Comparison of ENCODE assay signal across 1 cellular context in the genomic region with DNA sequence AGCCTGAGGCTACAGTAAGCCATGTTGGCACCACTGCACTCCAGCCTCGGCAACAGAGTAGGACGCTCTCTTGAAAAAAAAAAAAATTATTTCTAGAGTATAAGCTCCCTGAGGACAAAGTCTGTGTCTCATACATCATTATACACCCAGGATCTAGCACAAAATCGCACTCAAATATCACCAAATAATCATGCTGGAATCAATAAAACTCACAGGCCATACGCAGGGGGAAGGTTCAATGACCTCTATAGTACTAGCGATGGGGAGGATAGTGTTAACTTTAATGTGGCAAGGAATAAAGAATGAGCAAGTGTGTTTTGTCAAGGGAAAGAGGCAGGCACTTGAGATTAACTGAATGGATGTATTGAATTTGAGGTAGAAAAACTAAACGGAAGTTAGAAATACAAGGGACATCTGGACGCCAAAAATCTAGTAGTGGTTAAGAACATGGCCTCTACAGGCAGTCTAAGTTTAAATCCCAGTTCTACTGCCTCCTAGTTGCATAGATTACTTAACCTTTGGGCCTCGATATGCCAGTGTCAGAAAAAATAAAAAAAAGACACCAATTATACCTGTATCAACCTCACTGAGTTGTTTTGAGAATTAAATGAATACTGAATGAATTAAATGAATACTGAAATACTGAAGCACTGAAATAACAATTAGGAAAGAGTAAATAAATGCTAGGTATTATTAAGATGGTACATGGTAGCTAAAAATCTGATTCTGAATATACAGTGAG.
TF ChIP-seq lines count a peak whose summit lies in the region.

No MANE protein-coding gene starts in this region.

TF ChIP-seq in HepG2, 621 proteins besides CTCF, POLR2A, EP300 and RAD21 (continues in another document):
- TF ChIP-seq KLF13 (CRISPR knock-in tag; IDR thresholded peaks at IDR 0.05) = no peak
- 0 out of 2 replicates have a peak, but pooled peaks have one; percentile 45 for TF ChIP-seq ZNF816 (CRISPR knock-in tag; IDR thresholded peaks at IDR 0.05; ENCODE audit: borderline replicate concordance)
- TF ChIP-seq, protein P1, sequence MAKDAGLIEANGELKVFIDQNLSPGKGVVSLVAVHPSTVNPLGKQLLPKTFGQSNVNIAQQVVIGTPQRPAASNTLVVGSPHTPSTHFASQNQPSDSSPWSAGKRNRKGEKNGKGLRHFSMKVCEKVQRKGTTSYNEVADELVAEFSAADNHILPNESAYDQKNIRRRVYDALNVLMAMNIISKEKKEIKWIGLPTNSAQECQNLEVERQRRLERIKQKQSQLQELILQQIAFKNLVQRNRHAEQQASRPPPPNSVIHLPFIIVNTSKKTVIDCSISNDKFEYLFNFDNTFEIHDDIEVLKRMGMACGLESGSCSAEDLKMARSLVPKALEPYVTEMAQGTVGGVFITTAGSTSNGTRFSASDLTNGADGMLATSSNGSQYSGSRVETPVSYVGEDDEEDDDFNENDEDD (CRISPR knock-in tag; IDR thresholded peaks at IDR 0.05; ENCODE audit: borderline replicate concordance) = no peak
- TF ChIP-seq RBM22 (optimal IDR thresholded peaks at IDR 0.05; ENCODE audit: low read length) = peak; percentile 70
- TF ChIP-seq NCOA1 (CRISPR knock-in tag; IDR thresholded peaks at IDR 0.05) = peak; percentile 54; the same call in 1 of the 2 replicates
- no peak for TF ChIP-seq ZNF550 (CRISPR knock-in tag; IDR thresholded peaks at IDR 0.05; ENCODE audit: borderline replicate concordance)
- TF ChIP-seq MXD4 (CRISPR knock-in tag; IDR thresholded peaks at IDR 0.05) = no peak
- no peak for TF ChIP-seq ZFP36L2 (CRISPR knock-in tag; IDR thresholded peaks at IDR 0.05)
- no peak for TF ChIP-seq GATAD1 (CRISPR knock-in tag; IDR thresholded peaks at IDR 0.05)
- TF ChIP-seq NFKB2 (CRISPR knock-in tag; IDR thresholded peaks at IDR 0.05; ENCODE audit: borderline replicate concordance) = no peak
- TF ChIP-seq, protein P2, sequence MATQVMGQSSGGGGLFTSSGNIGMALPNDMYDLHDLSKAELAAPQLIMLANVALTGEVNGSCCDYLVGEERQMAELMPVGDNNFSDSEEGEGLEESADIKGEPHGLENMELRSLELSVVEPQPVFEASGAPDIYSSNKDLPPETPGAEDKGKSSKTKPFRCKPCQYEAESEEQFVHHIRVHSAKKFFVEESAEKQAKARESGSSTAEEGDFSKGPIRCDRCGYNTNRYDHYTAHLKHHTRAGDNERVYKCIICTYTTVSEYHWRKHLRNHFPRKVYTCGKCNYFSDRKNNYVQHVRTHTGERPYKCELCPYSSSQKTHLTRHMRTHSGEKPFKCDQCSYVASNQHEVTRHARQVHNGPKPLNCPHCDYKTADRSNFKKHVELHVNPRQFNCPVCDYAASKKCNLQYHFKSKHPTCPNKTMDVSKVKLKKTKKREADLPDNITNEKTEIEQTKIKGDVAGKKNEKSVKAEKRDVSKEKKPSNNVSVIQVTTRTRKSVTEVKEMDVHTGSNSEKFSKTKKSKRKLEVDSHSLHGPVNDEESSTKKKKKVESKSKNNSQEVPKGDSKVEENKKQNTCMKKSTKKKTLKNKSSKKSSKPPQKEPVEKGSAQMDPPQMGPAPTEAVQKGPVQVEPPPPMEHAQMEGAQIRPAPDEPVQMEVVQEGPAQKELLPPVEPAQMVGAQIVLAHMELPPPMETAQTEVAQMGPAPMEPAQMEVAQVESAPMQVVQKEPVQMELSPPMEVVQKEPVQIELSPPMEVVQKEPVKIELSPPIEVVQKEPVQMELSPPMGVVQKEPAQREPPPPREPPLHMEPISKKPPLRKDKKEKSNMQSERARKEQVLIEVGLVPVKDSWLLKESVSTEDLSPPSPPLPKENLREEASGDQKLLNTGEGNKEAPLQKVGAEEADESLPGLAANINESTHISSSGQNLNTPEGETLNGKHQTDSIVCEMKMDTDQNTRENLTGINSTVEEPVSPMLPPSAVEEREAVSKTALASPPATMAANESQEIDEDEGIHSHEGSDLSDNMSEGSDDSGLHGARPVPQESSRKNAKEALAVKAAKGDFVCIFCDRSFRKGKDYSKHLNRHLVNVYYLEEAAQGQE (IDR thresholded peaks at IDR 0.05; ENCODE audit: borderline replicate concordance in 1 of 2, low read depth in 1 of 2, low read length in 2 of 2) = no peak
- TF ChIP-seq GABPB1 (CRISPR knock-in tag; IDR thresholded peaks at IDR 0.05) = no peak
- TF ChIP-seq CHD2 (IDR thresholded peaks at IDR 0.05; ENCODE audit: low read depth, low read length) = no peak
- no peak for TF ChIP-seq ARNT (IDR thresholded peaks at IDR 0.05)
- TF ChIP-seq CBX1 (IDR thresholded peaks at IDR 0.05; ENCODE audit: low read depth) = no peak
- TF ChIP-seq, protein P3, sequence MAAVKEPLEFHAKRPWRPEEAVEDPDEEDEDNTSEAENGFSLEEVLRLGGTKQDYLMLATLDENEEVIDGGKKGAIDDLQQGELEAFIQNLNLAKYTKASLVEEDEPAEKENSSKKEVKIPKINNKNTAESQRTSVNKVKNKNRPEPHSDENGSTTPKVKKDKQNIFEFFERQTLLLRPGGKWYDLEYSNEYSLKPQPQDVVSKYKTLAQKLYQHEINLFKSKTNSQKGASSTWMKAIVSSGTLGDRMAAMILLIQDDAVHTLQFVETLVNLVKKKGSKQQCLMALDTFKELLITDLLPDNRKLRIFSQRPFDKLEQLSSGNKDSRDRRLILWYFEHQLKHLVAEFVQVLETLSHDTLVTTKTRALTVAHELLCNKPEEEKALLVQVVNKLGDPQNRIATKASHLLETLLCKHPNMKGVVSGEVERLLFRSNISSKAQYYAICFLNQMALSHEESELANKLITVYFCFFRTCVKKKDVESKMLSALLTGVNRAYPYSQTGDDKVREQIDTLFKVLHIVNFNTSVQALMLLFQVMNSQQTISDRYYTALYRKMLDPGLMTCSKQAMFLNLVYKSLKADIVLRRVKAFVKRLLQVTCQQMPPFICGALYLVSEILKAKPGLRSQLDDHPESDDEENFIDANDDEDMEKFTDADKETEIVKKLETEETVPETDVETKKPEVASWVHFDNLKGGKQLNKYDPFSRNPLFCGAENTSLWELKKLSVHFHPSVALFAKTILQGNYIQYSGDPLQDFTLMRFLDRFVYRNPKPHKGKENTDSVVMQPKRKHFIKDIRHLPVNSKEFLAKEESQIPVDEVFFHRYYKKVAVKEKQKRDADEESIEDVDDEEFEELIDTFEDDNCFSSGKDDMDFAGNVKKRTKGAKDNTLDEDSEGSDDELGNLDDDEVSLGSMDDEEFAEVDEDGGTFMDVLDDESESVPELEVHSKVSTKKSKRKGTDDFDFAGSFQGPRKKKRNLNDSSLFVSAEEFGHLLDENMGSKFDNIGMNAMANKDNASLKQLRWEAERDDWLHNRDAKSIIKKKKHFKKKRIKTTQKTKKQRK (IDR thresholded peaks at IDR 0.05; ENCODE audit: low read length) = no peak
- 0 out of 2 replicates have a peak, but pooled peaks have one; percentile 46 for TF ChIP-seq SMAD3 (CRISPR knock-in tag; IDR thresholded peaks at IDR 0.05)
- TF ChIP-seq ZNF772 (CRISPR knock-in tag; IDR thresholded peaks at IDR 0.05) = 0 out of 2 replicates have a peak, but pooled peaks have one; percentile 36
- no peak for TF ChIP-seq ZNF589 (CRISPR knock-in tag; conservative IDR thresholded peaks at IDR 0.05)
- no peak for TF ChIP-seq SIX1 (CRISPR knock-in tag; IDR thresholded peaks at IDR 0.05; ENCODE audit: borderline replicate concordance)
- TF ChIP-seq SPEN (CRISPR knock-in tag; IDR thresholded peaks at IDR 0.05; ENCODE audit: low read depth) = no peak
- TF ChIP-seq ZNF615 (CRISPR knock-in tag; IDR thresholded peaks at IDR 0.05; ENCODE audit: borderline replicate concordance) = no peak
- TF ChIP-seq MIXL1 (CRISPR knock-in tag; IDR thresholded peaks at IDR 0.05) = no peak
- TF ChIP-seq SMARCC2 (IDR thresholded peaks at IDR 0.05) = no peak
- TF ChIP-seq RBFOX2 (IDR thresholded peaks at IDR 0.05; ENCODE audit: low read depth, low read length) = peak; percentile 52
- TF ChIP-seq ISX (CRISPR knock-in tag; conservative IDR thresholded peaks at IDR 0.05) = no peak
- no peak for TF ChIP-seq CCDC6 (CRISPR knock-in tag; IDR thresholded peaks at IDR 0.05)
- TF ChIP-seq, protein P4, sequence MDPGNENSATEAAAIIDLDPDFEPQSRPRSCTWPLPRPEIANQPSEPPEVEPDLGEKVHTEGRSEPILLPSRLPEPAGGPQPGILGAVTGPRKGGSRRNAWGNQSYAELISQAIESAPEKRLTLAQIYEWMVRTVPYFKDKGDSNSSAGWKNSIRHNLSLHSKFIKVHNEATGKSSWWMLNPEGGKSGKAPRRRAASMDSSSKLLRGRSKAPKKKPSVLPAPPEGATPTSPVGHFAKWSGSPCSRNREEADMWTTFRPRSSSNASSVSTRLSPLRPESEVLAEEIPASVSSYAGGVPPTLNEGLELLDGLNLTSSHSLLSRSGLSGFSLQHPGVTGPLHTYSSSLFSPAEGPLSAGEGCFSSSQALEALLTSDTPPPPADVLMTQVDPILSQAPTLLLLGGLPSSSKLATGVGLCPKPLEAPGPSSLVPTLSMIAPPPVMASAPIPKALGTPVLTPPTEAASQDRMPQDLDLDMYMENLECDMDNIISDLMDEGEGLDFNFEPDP (CRISPR knock-in tag; conservative IDR thresholded peaks at IDR 0.05) = 0 out of 2 replicates have a peak, but pooled peaks have one; percentile 11
- peak; percentile 51; the same call in 1 of the 2 replicates for TF ChIP-seq ATF1 (CRISPR knock-in tag; IDR thresholded peaks at IDR 0.05)
- TF ChIP-seq ZNF567 (CRISPR knock-in tag; IDR thresholded peaks at IDR 0.05; ENCODE audit: borderline replicate concordance) = no peak
- no peak for TF ChIP-seq NFKBIZ (CRISPR knock-in tag; IDR thresholded peaks at IDR 0.05)
- no peak for TF ChIP-seq ZNF124 (CRISPR knock-in tag; IDR thresholded peaks at IDR 0.05)
- TF ChIP-seq, protein P5, sequence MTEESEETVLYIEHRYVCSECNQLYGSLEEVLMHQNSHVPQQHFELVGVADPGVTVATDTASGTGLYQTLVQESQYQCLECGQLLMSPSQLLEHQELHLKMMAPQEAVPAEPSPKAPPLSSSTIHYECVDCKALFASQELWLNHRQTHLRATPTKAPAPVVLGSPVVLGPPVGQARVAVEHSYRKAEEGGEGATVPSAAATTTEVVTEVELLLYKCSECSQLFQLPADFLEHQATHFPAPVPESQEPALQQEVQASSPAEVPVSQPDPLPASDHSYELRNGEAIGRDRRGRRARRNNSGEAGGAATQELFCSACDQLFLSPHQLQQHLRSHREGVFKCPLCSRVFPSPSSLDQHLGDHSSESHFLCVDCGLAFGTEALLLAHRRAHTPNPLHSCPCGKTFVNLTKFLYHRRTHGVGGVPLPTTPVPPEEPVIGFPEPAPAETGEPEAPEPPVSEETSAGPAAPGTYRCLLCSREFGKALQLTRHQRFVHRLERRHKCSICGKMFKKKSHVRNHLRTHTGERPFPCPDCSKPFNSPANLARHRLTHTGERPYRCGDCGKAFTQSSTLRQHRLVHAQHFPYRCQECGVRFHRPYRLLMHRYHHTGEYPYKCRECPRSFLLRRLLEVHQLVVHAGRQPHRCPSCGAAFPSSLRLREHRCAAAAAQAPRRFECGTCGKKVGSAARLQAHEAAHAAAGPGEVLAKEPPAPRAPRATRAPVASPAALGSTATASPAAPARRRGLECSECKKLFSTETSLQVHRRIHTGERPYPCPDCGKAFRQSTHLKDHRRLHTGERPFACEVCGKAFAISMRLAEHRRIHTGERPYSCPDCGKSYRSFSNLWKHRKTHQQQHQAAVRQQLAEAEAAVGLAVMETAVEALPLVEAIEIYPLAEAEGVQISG (CRISPR knock-in tag; IDR thresholded peaks at IDR 0.05) = no peak
- TF ChIP-seq ZNF652 (CRISPR knock-in tag; IDR thresholded peaks at IDR 0.05; ENCODE audit: borderline replicate concordance, low read depth) = peak; percentile 48; the same call in 1 of the 2 replicates
- TF ChIP-seq, protein P6, sequence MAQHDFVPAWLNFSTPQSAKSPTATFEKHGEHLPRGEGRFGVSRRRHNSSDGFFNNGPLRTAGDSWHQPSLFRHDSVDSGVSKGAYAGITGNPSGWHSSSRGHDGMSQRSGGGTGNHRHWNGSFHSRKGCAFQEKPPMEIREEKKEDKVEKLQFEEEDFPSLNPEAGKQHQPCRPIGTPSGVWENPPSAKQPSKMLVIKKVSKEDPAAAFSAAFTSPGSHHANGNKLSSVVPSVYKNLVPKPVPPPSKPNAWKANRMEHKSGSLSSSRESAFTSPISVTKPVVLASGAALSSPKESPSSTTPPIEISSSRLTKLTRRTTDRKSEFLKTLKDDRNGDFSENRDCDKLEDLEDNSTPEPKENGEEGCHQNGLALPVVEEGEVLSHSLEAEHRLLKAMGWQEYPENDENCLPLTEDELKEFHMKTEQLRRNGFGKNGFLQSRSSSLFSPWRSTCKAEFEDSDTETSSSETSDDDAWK (CRISPR knock-in tag; IDR thresholded peaks at IDR 0.05) = no peak
- TF ChIP-seq SMAD9 (CRISPR knock-in tag; IDR thresholded peaks at IDR 0.05) = 0 out of 2 replicates have a peak, but pooled peaks have one; percentile 75
- TF ChIP-seq ZFP41 (CRISPR knock-in tag; IDR thresholded peaks at IDR 0.05; ENCODE audit: borderline replicate concordance) = no peak
- TF ChIP-seq ZMYM3 (CRISPR knock-in tag; IDR thresholded peaks at IDR 0.05) = no peak
- TF ChIP-seq ZNF430 (CRISPR knock-in tag; IDR thresholded peaks at IDR 0.05) = no peak
- TF ChIP-seq, protein P7, sequence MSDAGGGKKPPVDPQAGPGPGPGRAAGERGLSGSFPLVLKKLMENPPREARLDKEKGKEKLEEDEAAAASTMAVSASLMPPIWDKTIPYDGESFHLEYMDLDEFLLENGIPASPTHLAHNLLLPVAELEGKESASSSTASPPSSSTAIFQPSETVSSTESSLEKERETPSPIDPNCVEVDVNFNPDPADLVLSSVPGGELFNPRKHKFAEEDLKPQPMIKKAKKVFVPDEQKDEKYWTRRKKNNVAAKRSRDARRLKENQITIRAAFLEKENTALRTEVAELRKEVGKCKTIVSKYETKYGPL (CRISPR knock-in tag; IDR thresholded peaks at IDR 0.05) = no peak
- TF ChIP-seq POLR2G (IDR thresholded peaks at IDR 0.05; ENCODE audit: low read depth, low read length) = peak; percentile 31; the same call in 1 of the 2 replicates
- 0 out of 2 replicates have a peak, but pooled peaks have one; percentile 42 for TF ChIP-seq SSRP1 (CRISPR knock-in tag; IDR thresholded peaks at IDR 0.05)
- TF ChIP-seq, protein P8, sequence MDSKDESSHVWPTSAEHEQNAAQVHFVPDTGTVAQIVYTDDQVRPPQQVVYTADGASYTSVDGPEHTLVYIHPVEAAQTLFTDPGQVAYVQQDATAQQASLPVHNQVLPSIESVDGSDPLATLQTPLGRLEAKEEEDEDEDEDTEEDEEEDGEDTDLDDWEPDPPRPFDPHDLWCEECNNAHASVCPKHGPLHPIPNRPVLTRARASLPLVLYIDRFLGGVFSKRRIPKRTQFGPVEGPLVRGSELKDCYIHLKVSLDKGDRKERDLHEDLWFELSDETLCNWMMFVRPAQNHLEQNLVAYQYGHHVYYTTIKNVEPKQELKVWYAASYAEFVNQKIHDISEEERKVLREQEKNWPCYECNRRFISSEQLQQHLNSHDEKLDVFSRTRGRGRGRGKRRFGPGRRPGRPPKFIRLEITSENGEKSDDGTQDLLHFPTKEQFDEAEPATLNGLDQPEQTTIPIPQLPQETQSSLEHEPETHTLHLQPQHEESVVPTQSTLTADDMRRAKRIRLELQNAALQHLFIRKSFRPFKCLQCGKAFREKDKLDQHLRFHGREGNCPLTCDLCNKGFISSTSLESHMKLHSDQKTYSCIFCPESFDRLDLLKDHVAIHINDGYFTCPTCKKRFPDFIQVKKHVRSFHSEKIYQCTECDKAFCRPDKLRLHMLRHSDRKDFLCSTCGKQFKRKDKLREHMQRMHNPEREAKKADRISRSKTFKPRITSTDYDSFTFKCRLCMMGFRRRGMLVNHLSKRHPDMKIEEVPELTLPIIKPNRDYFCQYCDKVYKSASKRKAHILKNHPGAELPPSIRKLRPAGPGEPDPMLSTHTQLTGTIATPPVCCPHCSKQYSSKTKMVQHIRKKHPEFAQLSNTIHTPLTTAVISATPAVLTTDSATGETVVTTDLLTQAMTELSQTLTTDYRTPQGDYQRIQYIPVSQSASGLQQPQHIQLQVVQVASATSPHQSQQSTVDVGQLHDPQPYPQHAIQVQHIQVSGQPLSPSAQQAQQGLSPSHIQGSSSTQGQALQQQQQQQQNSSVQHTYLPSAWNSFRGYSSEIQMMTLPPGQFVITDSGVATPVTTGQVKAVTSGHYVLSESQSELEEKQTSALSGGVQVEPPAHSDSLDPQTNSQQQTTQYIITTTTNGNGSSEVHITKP (CRISPR knock-in tag; IDR thresholded peaks at IDR 0.05; ENCODE audit: low read depth) = no peak
- no peak for TF ChIP-seq ZNF468 (CRISPR knock-in tag; IDR thresholded peaks at IDR 0.05)
